36 cellular contexts compared by ENCODE assay signal in the genomic region with DNA sequence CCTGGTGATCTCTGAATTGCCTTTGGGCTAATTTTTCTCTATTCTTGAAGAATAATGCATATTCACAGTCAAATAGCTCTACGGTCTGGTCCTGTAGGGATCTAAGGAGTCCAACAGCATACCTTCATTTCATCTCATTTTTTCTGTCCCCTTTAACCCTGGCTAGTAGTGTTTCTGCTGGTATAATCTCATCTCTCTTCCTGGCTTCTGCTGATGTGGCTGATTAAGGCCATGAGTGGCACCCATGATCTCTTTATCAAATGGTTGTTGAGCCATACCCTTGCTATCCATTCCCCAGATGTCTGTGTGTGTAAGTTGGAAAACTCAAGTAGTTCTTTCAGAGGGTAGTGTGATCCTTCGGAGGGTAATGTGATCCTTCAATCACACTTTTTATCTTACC.
"Had no signal": no experiment of that assay in that cellular context is flagged by ENCODE, and none has a peak within 500 bp of the region (broad histone marks: within the 10 kb centered on the region; RNA-seq: fewer than 3 reads in every experiment).

No MANE protein-coding gene starts in this region.

- H3K4me3 ChIP-seq: MG63 had no signal

- H3K36me3 ChIP-seq: MG63 had no signal

- H3K9me3 ChIP-seq: MG63 had no signal

- H3K9ac ChIP-seq: KMS-11 had no signal

- H3K27ac ChIP-seq: KMS-11 had no signal

- H3K27me3 ChIP-seq: MG63 had no signal

- DNase-seq: Karpas-422, Kasumi-1, KBM-7, KG1, MG63, MM.1S, MV-4-11, NCI-H1048, NCI-H1092, NCI-H1092 treated with DMSO at 0.1 percent for 48 hours, NCI-H1105, NCI-H1105 treated with DMSO at 0.1 percent for 48 hours, NCI-H1417, NCI-H1417 treated with DMSO at 0.1 percent for 48 hours, NCI-H1436, NCI-H1436 treated with DMSO at 0.1 percent for 48 hours, NCI-H146, NCI-H1694, NCI-H1694 treated with DMSO at 0.1 percent for 48 hours, NCI-H187, NCI-H187 treated with DMSO at 0.1 percent for 48 hours, NCI-H1930, NCI-H2029, NCI-H2029 treated with DMSO at 0.1 percent for 48 hours, NCI-H2081, NCI-H2081 treated with DMSO at 0.1 percent for 48 hours, NCI-H2107, NCI-H2171, NCI-H2171 treated with DMSO at 0.1 percent for 48 hours, NCI-H2227 treated with DMSO at 0.1 percent for 48 hours, NCI-H226, NCI-H345, NCI-H446, NCI-H446 treated with DMSO at 0.1 percent for 48 hours, NCI-H510A had no signal

- H3K4me2 ChIP-seq: KMS-11 had no signal
